35 cellular contexts compared by ENCODE assay signal in genomic region chr6:150065083-150065482, GRCh38. TPM values are rescaled to one million over a fixed set of nuclear protein-coding genes. Genes with fewer than 3 reads are reported as not detected.
"Had no signal": no experiment of that assay in that cellular context is flagged by ENCODE, and none has a peak within 500 bp of the region (broad histone marks: within the 10 kb centered on the region; RNA-seq: fewer than 3 reads in every experiment).

No MANE protein-coding gene starts in this region.

- H3K36me3 ChIP-seq: MG63 had no signal

- H3K9me3 ChIP-seq: MG63 had no signal

- H3K27ac ChIP-seq: KMS-11 had no signal

- DNase-seq: Karpas-422, Kasumi-1, MG63, MM.1S, MV-4-11, NCI-H1048, NCI-H1092, NCI-H1092 treated with DMSO at 0.1 percent for 48 hours, NCI-H1105, NCI-H1105 treated with DMSO at 0.1 percent for 48 hours, NCI-H1417, NCI-H1417 treated with DMSO at 0.1 percent for 48 hours, NCI-H1436, NCI-H1436 treated with DMSO at 0.1 percent for 48 hours, NCI-H146, NCI-H1694, NCI-H1694 treated with DMSO at 0.1 percent for 48 hours, NCI-H187 treated with DMSO at 0.1 percent for 48 hours, NCI-H1930, NCI-H2029, NCI-H2029 treated with DMSO at 0.1 percent for 48 hours, NCI-H2081, NCI-H2081 treated with DMSO at 0.1 percent for 48 hours, NCI-H2107, NCI-H2171, NCI-H2171 treated with DMSO at 0.1 percent for 48 hours, NCI-H2227 treated with DMSO at 0.1 percent for 48 hours, NCI-H226, NCI-H345, NCI-H446, NCI-H446 treated with DMSO at 0.1 percent for 48 hours, NCI-H510A, NCI-H510A treated with DMSO at 0.1 percent for 48 hours had no signal

- H3K4me3 ChIP-seq: MG63 had no signal

RNA-seq across cellular contexts. Expression of gene RAET1L, which starts 39.8 kb away (rescaled TPM):
- total RNA-seq: LHCN-M2 had no signal
